In the genomic region with DNA sequence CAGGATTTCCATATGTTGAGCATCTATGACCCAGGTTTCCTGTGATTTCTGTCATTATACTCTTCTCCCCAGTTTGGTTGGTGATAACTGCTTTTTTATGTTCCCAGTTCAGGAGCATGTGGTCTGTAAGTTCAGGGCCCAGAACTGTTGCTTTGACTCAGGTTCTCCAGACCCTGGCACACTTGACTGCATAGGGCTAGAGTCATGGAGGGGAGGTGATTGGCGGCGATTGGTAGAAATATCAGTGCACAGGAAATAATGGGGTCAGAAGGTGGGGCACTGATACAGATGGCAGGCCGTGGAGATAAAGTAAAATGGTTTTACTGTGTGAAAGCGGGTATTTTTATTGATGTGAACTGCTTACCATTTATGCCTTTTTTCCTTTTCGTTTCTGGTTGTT, we compare ENCODE assay signal across 21 cellular contexts. TPM values are rescaled to one million over a fixed set of nuclear protein-coding genes. Genes with fewer than 3 reads are reported as not detected.
DNase-seq lines count a peak whose midpoint lies in the region; ATAC-seq and TF ChIP-seq lines count a peak whose summit lies in the region.
"Had no signal": no experiment of that assay in that cellular context is flagged by ENCODE, and none has a peak within 500 bp of the region (broad histone marks: within the 10 kb centered on the region; RNA-seq: fewer than 3 reads in every experiment).

No MANE protein-coding gene starts in this region.

- TF ChIP-seq EP300 in suprapubic skin (IDR thresholded peaks at IDR 0.05): no peak

- WGBS in suprapubic skin: 87% methylated on average over 5 of the region's 5 CpGs

- H3K4me1 Mint-ChIP-seq in activated T-cell treated with anti-CD3 and anti-CD28 coated beads, Interleukin-2, amount 50 U/mL, for 4 hours (ENCODE audit: low read depth): peaks cover 71% of the 10 kb centered on the region
- peaks cover 35% of the 10 kb centered on the region for H3K4me1 Mint-ChIP-seq in T-helper 17 cell
- H3K4me1 Mint-ChIP-seq in activated naive CD8-positive, alpha-beta T cell treated with anti-CD3 and anti-CD28 coated beads, Interleukin-2, amount 50 U/mL, for 24 hours: peaks cover 64% of the 10 kb centered on the region
- H3K4me1 Mint-ChIP-seq in nephron progenitor cell: peaks cover 20% of the 10 kb centered on the region
- H3K4me1 Mint-ChIP-seq: activated B cell treated with CpG ODN at 0.5 μM for 24 hours had no signal

- ATAC-seq in activated T-cell treated with anti-CD3 and anti-CD28 coated beads, Interleukin-2, amount 50 U/mL, for 4 hours: no peak
- ATAC-seq in T-helper 17 cell: no peak
- ATAC-seq in activated naive CD8-positive, alpha-beta T cell treated with anti-CD3 and anti-CD28 coated beads, Interleukin-2, amount 50 U/mL, for 24 hours: peak; percentile 69
- ATAC-seq in GM18505 (IDR thresholded peaks at IDR 0.05; ENCODE audit: unreplicated experiment): no peak
- ATAC-seq: esophagus mucosa had no signal

- peaks cover 45% of the 10 kb centered on the region for H3K36me3 Mint-ChIP-seq in activated T-cell treated with anti-CD3 and anti-CD28 coated beads, Interleukin-2, amount 50 U/mL, for 4 hours (ENCODE audit: insufficient read depth)
- H3K36me3 Mint-ChIP-seq in T-helper 17 cell (ENCODE audit: low read depth): peaks cover 2% of the 10 kb centered on the region
- peaks cover 72% of the 10 kb centered on the region for H3K36me3 Mint-ChIP-seq in activated naive CD8-positive, alpha-beta T cell treated with anti-CD3 and anti-CD28 coated beads, Interleukin-2, amount 50 U/mL, for 24 hours (ENCODE audit: low read depth)
- peaks cover 59% of the 10 kb centered on the region for H3K36me3 Mint-ChIP-seq in nephron progenitor cell (ENCODE audit: low read depth)

- peaks cover 50% of the 10 kb centered on the region for H3K36me3 ChIP-seq in suprapubic skin

- no peaks in the 10 kb centered on the region for H3K27me3 ChIP-seq in suprapubic skin
- H3K27me3 ChIP-seq: MG63 had no signal

- no peak for TF ChIP-seq POLR2A in GM18505 (IDR thresholded peaks at IDR 0.05; ENCODE audit: borderline replicate concordance, extremely low read depth, insufficient read depth, insufficient read length)
- TF ChIP-seq POLR2A in suprapubic skin (IDR thresholded peaks at IDR 0.05): no peak

- no peaks in the 10 kb centered on the region for H3K9me3 ChIP-seq in T-helper 17 cell (ENCODE audit: control insufficient read depth, low read length, poor library complexity, severe bottlenecking)
- no peaks in the 10 kb centered on the region for H3K9me3 ChIP-seq in suprapubic skin
- H3K9me3 ChIP-seq: MG63 had no signal

- peak overlapping the region; percentile 88 for H3K27ac Mint-ChIP-seq in T-helper 17 cell
- peak overlapping the region; percentile 81 for H3K27ac Mint-ChIP-seq in activated naive CD8-positive, alpha-beta T cell treated with anti-CD3 and anti-CD28 coated beads, Interleukin-2, amount 50 U/mL, for 24 hours
- peak overlapping the region; percentile 7 for H3K27ac Mint-ChIP-seq in nephron progenitor cell
- H3K27ac Mint-ChIP-seq: activated B cell treated with CpG ODN at 0.5 μM for 24 hours had no signal

- TF ChIP-seq CTCF in nephron progenitor cell (IDR thresholded peaks at IDR 0.05) (no peak), GM10266 (IDR thresholded peaks at IDR 0.05; ENCODE audit: control insufficient read depth, insufficient read depth, low read depth, missing control alignments) (no peak), suprapubic skin (IDR thresholded peaks at IDR 0.05) (no peak)

- no peaks in the 10 kb centered on the region for H3K27me3 Mint-ChIP-seq in activated T-cell treated with anti-CD3 and anti-CD28 coated beads, Interleukin-2, amount 50 U/mL, for 4 hours (ENCODE audit: low read depth)
- H3K27me3 Mint-ChIP-seq in T-helper 17 cell (no peaks in the 10 kb centered on the region), nephron progenitor cell (ENCODE audit: low read depth, poor library complexity) (no peaks in the 10 kb centered on the region)
- no peaks in the 10 kb centered on the region for H3K27me3 Mint-ChIP-seq in activated naive CD8-positive, alpha-beta T cell treated with anti-CD3 and anti-CD28 coated beads, Interleukin-2, amount 50 U/mL, for 24 hours
- H3K27me3 Mint-ChIP-seq: activated B cell treated with CpG ODN at 0.5 μM for 24 hours had no signal

- peak overlapping the region; percentile 4 for H3K4me3 Mint-ChIP-seq in activated T-cell treated with anti-CD3 and anti-CD28 coated beads, Interleukin-2, amount 50 U/mL, for 4 hours
- H3K4me3 Mint-ChIP-seq in T-helper 17 cell (no peak overlapping the region), nephron progenitor cell (no peak overlapping the region)
- no peak overlapping the region for H3K4me3 Mint-ChIP-seq in activated naive CD8-positive, alpha-beta T cell treated with anti-CD3 and anti-CD28 coated beads, Interleukin-2, amount 50 U/mL, for 24 hours
- H3K4me3 Mint-ChIP-seq: activated B cell treated with CpG ODN at 0.5 μM for 24 hours had no signal

- H3K4me1 ChIP-seq in suprapubic skin: peaks cover 70% of the 10 kb centered on the region

- H3K27ac ChIP-seq in suprapubic skin: no peak overlapping the region
- H3K27ac ChIP-seq: parathyroid adenoma had no signal

- H3K9me3 Mint-ChIP-seq in activated T-cell treated with anti-CD3 and anti-CD28 coated beads, Interleukin-2, amount 50 U/mL, for 4 hours: no peaks in the 10 kb centered on the region
- H3K9me3 Mint-ChIP-seq in activated naive CD8-positive, alpha-beta T cell treated with anti-CD3 and anti-CD28 coated beads, Interleukin-2, amount 50 U/mL, for 24 hours: no peaks in the 10 kb centered on the region
- no peaks in the 10 kb centered on the region for H3K9me3 Mint-ChIP-seq in nephron progenitor cell
- H3K9me3 Mint-ChIP-seq: activated B cell treated with CpG ODN at 0.5 μM for 24 hours had no signal

- no peak overlapping the region for H3K4me3 ChIP-seq in suprapubic skin
- H3K4me3 ChIP-seq: MG63 had no signal

- no peak for DNase-seq in activated T-cell treated with anti-CD3 and anti-CD28 coated beads, Interleukin-2, amount 50 U/mL, for 4 hours
- DNase-seq in activated T-cell treated with anti-CD3 and anti-CD28 coated beads for 4 hours (no peak), T-helper 17 cell (no peak), nephron progenitor cell (no peak), GM10266 (ENCODE audit: extremely low spot score) (no peak), suprapubic skin (ENCODE audit: low spot score in 2 of 2) (no peak)
- DNase-seq in activated naive CD8-positive, alpha-beta T cell treated with anti-CD3 and anti-CD28 coated beads, Interleukin-2, amount 50 U/mL, for 24 hours: no peak
- DNase-seq: activated B cell treated with CpG ODN at 0.5 μM for 24 hours; COR-L47; cortex of kidney; MG63; NCI-H187; NCI-H446; NK-92 treated with Interleukin-12 subunit alpha and Interleukin-12 subunit beta, amount 100 ng/mL, for 24 hours; RPMI8226; stimulated activated CD4-positive, alpha-beta T cell treated with anti-CD3 and anti-CD28 coated beads, Interleukin-2, amount 100 ng/mL, for 48 hours had no signal

RNA-seq across cellular contexts. Expression of gene TAC4, which starts 28.8 kb away (rescaled TPM):
- total RNA-seq in activated T-cell treated with anti-CD3 and anti-CD28 coated beads, Interleukin-2, amount 50 U/mL, for 4 hours: not detected
- not detected for total RNA-seq in T-helper 17 cell
- total RNA-seq in suprapubic skin: not detected
- total RNA-seq: activated B cell treated with CpG ODN at 0.5 μM for 24 hours, esophagus mucosa, lower leg skin, temporal lobe had no signal

RNA-seq across cellular contexts. Expression of gene KAT7, which starts 30.6 kb away (rescaled TPM):
- total RNA-seq in activated T-cell treated with anti-CD3 and anti-CD28 coated beads, Interleukin-2, amount 50 U/mL, for 4 hours: 10 to 100 TPM; 59.4 to 66.6 (median 63.8) TPM
- total RNA-seq in T-helper 17 cell (100 to 1,000 TPM; 191 to 201 TPM), suprapubic skin (10 to 100 TPM; 37.1 to 71.4 (median 52.2) TPM)

RNA-seq across cellular contexts. Expression of gene FAM117A, which starts 55.2 kb away (rescaled TPM):
- total RNA-seq in activated T-cell treated with anti-CD3 and anti-CD28 coated beads, Interleukin-2, amount 50 U/mL, for 4 hours: 10 to 100 TPM; 10.3 to 12.1 (median 11.6) TPM
- total RNA-seq in T-helper 17 cell (10 to 100 TPM; 58.9 to 68.6 TPM), suprapubic skin (10 to 100 TPM; 24.2 to 47.3 (median 28.7) TPM)

Comparison
In these comparisons a context has a peak if more than half of its experiments do, and no peak if none do; other contexts are left out.
1. H3K27ac Mint-ChIP-seq: peak in every context shown above with its lines; median percentile 88 in T-helper 17 cell; 81 in activated naive CD8-positive, alpha-beta T cell treated with anti-CD3 and anti-CD28 coated beads, Interleukin-2, amount 50 U/mL, for 24 hours; 7 in nephron progenitor cell.